10 cellular contexts compared by ENCODE assay signal in the genomic region with DNA sequence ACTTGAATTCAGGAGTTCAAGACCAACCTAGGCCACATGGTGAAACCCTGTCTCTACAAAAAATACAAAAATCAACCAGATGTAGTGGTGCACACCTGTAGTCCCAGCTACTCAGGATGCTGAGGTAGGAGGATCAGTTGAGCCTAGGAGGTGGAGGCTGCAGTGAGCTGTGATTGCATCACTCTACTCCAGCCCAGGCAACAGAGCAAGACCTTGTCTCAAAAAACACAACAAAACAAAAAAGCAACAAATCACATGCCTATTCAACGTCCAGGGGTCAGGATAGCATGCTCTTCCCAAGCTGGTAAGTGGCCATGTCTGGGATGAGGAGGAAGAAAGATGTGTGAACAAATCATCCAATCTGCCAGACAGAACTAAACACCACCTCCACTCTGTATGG. TPM values are rescaled to one million over a fixed set of nuclear protein-coding genes. Genes with fewer than 3 reads are reported as not detected.
"Had no signal": no experiment of that assay in that cellular context is flagged by ENCODE, and none has a peak within 500 bp of the region (broad histone marks: within the 10 kb centered on the region; RNA-seq: fewer than 3 reads in every experiment).

No MANE protein-coding gene starts in this region.

- H3K36me3 ChIP-seq: HAP-1 had no signal

- H3K4me1 ChIP-seq: HAP-1 had no signal

- ATAC-seq: HCT116 had no signal

- H3K4me2 ChIP-seq: KMS-11 had no signal

- H3K9me3 ChIP-seq: HAP-1 had no signal

- H3K4me3 ChIP-seq: GM23248, HAP-1 had no signal

- H3K9ac ChIP-seq: GM23248, KMS-11 had no signal

- DNase-seq: GM23248, GOT3, H7, HFFc6, KBM-7 had no signal

- H2AFZ ChIP-seq: GM23248 had no signal

- H3K27ac ChIP-seq: GM23248, HL-60, KMS-11 had no signal

RNA-seq across cellular contexts. Expression of a gene that starts 27.9 kb away (rescaled TPM):
- total RNA-seq: HFFc6, HT1080 had no signal
- polyA plus RNA-seq: GM23248 had no signal
